In the genomic region with DNA sequence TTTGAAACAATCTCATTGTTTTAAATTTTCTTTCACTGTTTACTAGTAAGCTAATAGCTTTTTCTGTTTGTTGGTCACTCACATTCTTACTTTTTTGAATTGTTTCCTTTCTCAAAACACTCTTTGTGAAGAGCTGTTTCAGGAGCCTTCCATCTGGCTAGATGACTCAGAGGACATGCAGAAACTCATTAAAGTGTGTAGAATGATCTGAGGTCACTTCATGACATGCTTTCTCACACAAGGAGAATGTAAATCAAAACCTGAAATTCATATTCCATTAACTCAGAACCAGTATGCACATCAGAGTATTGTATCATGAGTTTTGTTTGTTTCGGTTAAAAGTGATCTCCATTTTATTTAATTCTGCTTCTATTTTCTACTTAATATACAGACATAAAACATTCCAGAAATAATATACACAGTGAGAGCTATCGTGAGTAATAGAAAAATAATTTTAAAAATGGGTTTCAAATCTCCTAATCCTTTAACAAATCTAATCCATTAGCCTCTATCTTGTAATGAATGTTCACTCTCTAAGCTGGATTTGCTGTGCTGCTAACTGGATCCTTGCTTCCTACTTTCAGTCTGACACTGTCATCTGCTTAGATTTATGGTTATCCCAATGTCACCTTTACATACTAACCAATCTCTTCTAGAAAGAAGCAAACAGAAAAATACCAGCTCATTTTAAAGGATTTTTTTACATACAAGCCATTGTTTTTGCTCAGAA, we compare ENCODE assay signal across 1 cellular context.
A peak's percentile ranks its signal among the peaks of the same experiment; 100 is the strongest.
TF ChIP-seq lines count a peak whose summit lies in the region.

No MANE protein-coding gene starts in this region.

TF ChIP-seq in HCT116, 20 proteins besides CTCF, POLR2A, EP300 and RAD21:
- no peak for TF ChIP-seq EGR1 (IDR thresholded peaks at IDR 0.05; ENCODE audit: low read depth)
- peak; percentile 49; the same call in 1 of the 2 replicates for TF ChIP-seq FOSL1 (IDR thresholded peaks at IDR 0.05; ENCODE audit: low read depth)
- TF ChIP-seq ZNF274 (IDR thresholded peaks at IDR 0.05; ENCODE audit: low read depth, low read length), result no peak
- TF ChIP-seq, protein P1, sequence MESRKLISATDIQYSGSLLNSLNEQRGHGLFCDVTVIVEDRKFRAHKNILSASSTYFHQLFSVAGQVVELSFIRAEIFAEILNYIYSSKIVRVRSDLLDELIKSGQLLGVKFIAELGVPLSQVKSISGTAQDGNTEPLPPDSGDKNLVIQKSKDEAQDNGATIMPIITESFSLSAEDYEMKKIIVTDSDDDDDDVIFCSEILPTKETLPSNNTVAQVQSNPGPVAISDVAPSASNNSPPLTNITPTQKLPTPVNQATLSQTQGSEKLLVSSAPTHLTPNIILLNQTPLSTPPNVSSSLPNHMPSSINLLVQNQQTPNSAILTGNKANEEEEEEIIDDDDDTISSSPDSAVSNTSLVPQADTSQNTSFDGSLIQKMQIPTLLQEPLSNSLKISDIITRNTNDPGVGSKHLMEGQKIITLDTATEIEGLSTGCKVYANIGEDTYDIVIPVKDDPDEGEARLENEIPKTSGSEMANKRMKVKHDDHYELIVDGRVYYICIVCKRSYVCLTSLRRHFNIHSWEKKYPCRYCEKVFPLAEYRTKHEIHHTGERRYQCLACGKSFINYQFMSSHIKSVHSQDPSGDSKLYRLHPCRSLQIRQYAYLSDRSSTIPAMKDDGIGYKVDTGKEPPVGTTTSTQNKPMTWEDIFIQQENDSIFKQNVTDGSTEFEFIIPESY (IDR thresholded peaks at IDR 0.05; ENCODE audit: extremely low read depth, insufficient replicate concordance, low read length), result no peak
- TF ChIP-seq JUND (IDR thresholded peaks at IDR 0.05), result peak; percentile 38; the same call in 1 of the 2 replicates
